1 cellular context compared by ENCODE assay signal in genomic region chr17:63842540-63843386, GRCh38.
TF ChIP-seq lines count a peak whose summit lies in the region.

SMARCD2 (minus strand) TSS chr17:63842685; CDS start chr17:63842674, 11 bp downstream.

TF ChIP-seq in HepG2, 621 proteins besides CTCF, POLR2A, EP300 and RAD21 (continued from another document and continues in another):
- peak; percentile 97 for TF ChIP-seq ZNF563 (CRISPR knock-in tag; IDR thresholded peaks at IDR 0.05)
- no peak; the same call in 1 of the 2 replicates for TF ChIP-seq ZNF33B (CRISPR knock-in tag; IDR thresholded peaks at IDR 0.05)
- TF ChIP-seq PHB2 (IDR thresholded peaks at IDR 0.05; ENCODE audit: partially characterized antibody): no peak
- TF ChIP-seq NFKB2 (CRISPR knock-in tag; IDR thresholded peaks at IDR 0.05; ENCODE audit: borderline replicate concordance): peak; percentile 79; the same call in 1 of the 2 replicates
- peak; percentile 76 for TF ChIP-seq RFX5 (IDR thresholded peaks at IDR 0.05; ENCODE audit: low read depth, low read length)
- no peak for TF ChIP-seq NPAS2 (CRISPR knock-in tag; IDR thresholded peaks at IDR 0.05; ENCODE audit: borderline replicate concordance)
- TF ChIP-seq MEF2D (CRISPR knock-in tag; IDR thresholded peaks at IDR 0.05): peak; percentile 58; the same call in 1 of the 2 replicates
- TF ChIP-seq ZBTB49 (CRISPR knock-in tag; IDR thresholded peaks at IDR 0.05; ENCODE audit: borderline replicate concordance): peak; percentile 73; the same call in 1 of the 2 replicates
- TF ChIP-seq POGZ (CRISPR knock-in tag; IDR thresholded peaks at IDR 0.05): peak; percentile 92
- TF ChIP-seq ZNF543 (CRISPR knock-in tag; IDR thresholded peaks at IDR 0.05): peak; percentile 83
- peak; percentile 80 for TF ChIP-seq FOXA3 (CRISPR knock-in tag; IDR thresholded peaks at IDR 0.05)
- TF ChIP-seq ZSCAN9 (CRISPR knock-in tag; IDR thresholded peaks at IDR 0.05; ENCODE audit: borderline replicate concordance): peak; percentile 96
- peak; percentile 87 for TF ChIP-seq TAF15 (IDR thresholded peaks at IDR 0.05; ENCODE audit: low read depth, low read length, poor library complexity, severe bottlenecking)
- TF ChIP-seq GPBP1L1 (CRISPR knock-in tag; IDR thresholded peaks at IDR 0.05): no peak
- no peak for TF ChIP-seq MAFK (conservative IDR thresholded peaks at IDR 0.05 in 1 of 2, IDR thresholded peaks at IDR 0.05 in 1 of 2; ENCODE audit: low read length in 2 of 2)
- TF ChIP-seq NAIF1 (CRISPR knock-in tag; IDR thresholded peaks at IDR 0.05; ENCODE audit: borderline replicate concordance): peak; percentile 91
- peak; percentile 87 for TF ChIP-seq ZIK1 (CRISPR knock-in tag; IDR thresholded peaks at IDR 0.05; ENCODE audit: borderline replicate concordance, low read depth)
- TF ChIP-seq TRIM24 (CRISPR knock-in tag; IDR thresholded peaks at IDR 0.05): no peak
- peak; percentile 53; the same call in 1 of the 2 replicates for TF ChIP-seq SP2 (CRISPR knock-in tag; IDR thresholded peaks at IDR 0.05)
- TF ChIP-seq HIVEP1 (CRISPR knock-in tag; IDR thresholded peaks at IDR 0.05): peak; percentile 56; the same call in 1 of the 2 replicates
- no peak; the same call in 1 of the 2 replicates for TF ChIP-seq DPF2 (CRISPR knock-in tag; IDR thresholded peaks at IDR 0.05; ENCODE audit: borderline replicate concordance, low read depth)
- peak; percentile 72 for TF ChIP-seq ASH2L (IDR thresholded peaks at IDR 0.05; ENCODE audit: insufficient read length, low read depth, low read length)
- no peak for TF ChIP-seq ZNF512B (CRISPR knock-in tag; IDR thresholded peaks at IDR 0.05; ENCODE audit: borderline replicate concordance)
- TF ChIP-seq SRF (IDR thresholded peaks at IDR 0.05; ENCODE audit: low read depth, low read length): peak; percentile 80
- TF ChIP-seq ETV5 (CRISPR knock-in tag; IDR thresholded peaks at IDR 0.05; ENCODE audit: borderline replicate concordance): peak; percentile 87
- TF ChIP-seq ARNT2 (CRISPR knock-in tag; IDR thresholded peaks at IDR 0.05; ENCODE audit: low read depth): peak; percentile 97
- peak; percentile 66; the same call in 1 of the 2 replicates for TF ChIP-seq ZBTB33 (CRISPR knock-in tag; IDR thresholded peaks at IDR 0.05)
- TF ChIP-seq ZNF44 (CRISPR knock-in tag; IDR thresholded peaks at IDR 0.05): no peak
- TF ChIP-seq SMAD1 (CRISPR knock-in tag; IDR thresholded peaks at IDR 0.05; ENCODE audit: borderline replicate concordance, low read depth): peak; percentile 41; the same call in 1 of the 2 replicates
- TF ChIP-seq MATR3 (CRISPR knock-in tag; IDR thresholded peaks at IDR 0.05): no peak
- TF ChIP-seq ZNF160 (CRISPR knock-in tag; IDR thresholded peaks at IDR 0.05): no peak; the same call in none of the 2 replicates
- TF ChIP-seq ZNF572 (CRISPR knock-in tag; IDR thresholded peaks at IDR 0.05): no peak
- TF ChIP-seq ZNF263 (CRISPR knock-in tag; IDR thresholded peaks at IDR 0.05): peak; percentile 62; the same call in 1 of the 2 replicates
- TF ChIP-seq ZNF350 (CRISPR knock-in tag; IDR thresholded peaks at IDR 0.05; ENCODE audit: borderline replicate concordance, low read depth): peak; percentile 96
- TF ChIP-seq SRSF1 (optimal IDR thresholded peaks at IDR 0.05; ENCODE audit: low read depth, low read length): no peak
- no peak for TF ChIP-seq SMAD9 (CRISPR knock-in tag; IDR thresholded peaks at IDR 0.05)
- TF ChIP-seq NFIC (IDR thresholded peaks at IDR 0.05; ENCODE audit: low read length): peak; percentile 62; the same call in 1 of the 2 replicates
- TF ChIP-seq LRRFIP1 (CRISPR knock-in tag; conservative IDR thresholded peaks at IDR 0.05): peak; percentile 83; the same call in 1 of the 2 replicates
- no peak for TF ChIP-seq ZNF343 (CRISPR knock-in tag; IDR thresholded peaks at IDR 0.05)
- TF ChIP-seq ZFP41 (CRISPR knock-in tag; IDR thresholded peaks at IDR 0.05; ENCODE audit: borderline replicate concordance): peak; percentile 85; the same call in 1 of the 2 replicates
- no peak; the same call in 1 of the 2 replicates for TF ChIP-seq DDIT3 (CRISPR knock-in tag; IDR thresholded peaks at IDR 0.05)
- TF ChIP-seq MED1 (CRISPR knock-in tag; IDR thresholded peaks at IDR 0.05): peak; percentile 91
- peak; percentile 91 for TF ChIP-seq THAP11 (CRISPR knock-in tag; IDR thresholded peaks at IDR 0.05)
- peak; percentile 97 for TF ChIP-seq ZNF232 (CRISPR knock-in tag; IDR thresholded peaks at IDR 0.05; ENCODE audit: borderline replicate concordance)
- peak; percentile 77 for TF ChIP-seq ZKSCAN8 (CRISPR knock-in tag; IDR thresholded peaks at IDR 0.05; ENCODE audit: borderline replicate concordance)
- no peak for TF ChIP-seq ZNF577 (CRISPR knock-in tag; IDR thresholded peaks at IDR 0.05; ENCODE audit: borderline replicate concordance, low read depth)
- peak; percentile 40; the same call in 1 of the 2 replicates for TF ChIP-seq ARNTL (CRISPR knock-in tag; IDR thresholded peaks at IDR 0.05)
- TF ChIP-seq ZNF75D (CRISPR knock-in tag; IDR thresholded peaks at IDR 0.05; ENCODE audit: borderline replicate concordance): 0 out of 2 replicates have a peak, but pooled peaks have one; percentile 52
- TF ChIP-seq MXD1 (CRISPR knock-in tag; IDR thresholded peaks at IDR 0.05): peak; percentile 67
- TF ChIP-seq TCF7L2 (IDR thresholded peaks at IDR 0.05; ENCODE audit: low read depth, low read length): no peak
- peak; percentile 93 for TF ChIP-seq ZXDC (CRISPR knock-in tag; IDR thresholded peaks at IDR 0.05)
- TF ChIP-seq ZBTB1 (CRISPR knock-in tag; IDR thresholded peaks at IDR 0.05; ENCODE audit: borderline replicate concordance): peak; percentile 89; the same call in 1 of the 2 replicates
- TF ChIP-seq ZNF24 (IDR thresholded peaks at IDR 0.05): peak; percentile 86
- TF ChIP-seq ZFX (CRISPR knock-in tag; IDR thresholded peaks at IDR 0.05; ENCODE audit: low read depth): peak; percentile 84
- TF ChIP-seq ATF4 (CRISPR knock-in tag; IDR thresholded peaks at IDR 0.05): peak in 1 of 2 experiments; percentile 77; a peak in 2 of 4 replicates
- TF ChIP-seq TBX3 (IDR thresholded peaks at IDR 0.05; ENCODE audit: borderline replicate concordance): peak; percentile 78
